24 cellular contexts compared by ENCODE assay signal in the genomic region with DNA sequence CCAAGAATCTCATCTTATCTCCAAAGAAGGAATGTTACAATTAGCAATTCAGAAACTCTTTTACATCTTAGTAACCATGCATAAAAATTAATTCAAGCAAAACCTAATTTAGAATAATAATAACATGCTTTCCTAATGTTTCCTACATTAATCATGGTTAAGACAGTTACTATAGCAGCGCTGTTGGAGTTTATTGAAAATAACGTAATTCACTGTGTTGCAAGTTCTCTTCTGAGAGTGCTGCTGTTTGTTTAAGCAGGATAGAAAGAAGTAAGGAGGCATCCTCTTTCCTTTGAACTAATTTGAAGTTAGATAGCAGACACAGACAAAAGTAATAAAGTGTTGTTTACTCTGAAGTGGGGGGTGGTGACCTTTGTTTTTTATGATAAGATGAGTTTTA.
"Had no signal": no experiment of that assay in that cellular context is flagged by ENCODE, and none has a peak within 500 bp of the region (broad histone marks: within the 10 kb centered on the region; RNA-seq: fewer than 3 reads in every experiment).

No MANE protein-coding gene starts in this region.

- H3K27me3 ChIP-seq: foreskin keratinocyte, gastroesophageal sphincter had no signal

- H3K4me1 Mint-ChIP-seq: immature natural killer cell, mesothelial cell of epicardium, naive B cell had no signal

- H3K27ac Mint-ChIP-seq: immature natural killer cell, mesothelial cell of epicardium, naive B cell had no signal

- ATAC-seq: esophagus mucosa, foreskin keratinocyte, gastroesophageal sphincter, heart left ventricle, left lobe of liver, left ventricle myocardium superior, lower lobe of right lung, mucosa of descending colon had no signal

- H3K36me3 Mint-ChIP-seq: immature natural killer cell, mesothelial cell of epicardium, naive B cell had no signal

- H3K9me3 ChIP-seq: gastroesophageal sphincter, heart left ventricle, lower lobe of right lung, mucosa of descending colon had no signal

- H3K4me3 ChIP-seq: coronary artery, dorsolateral prefrontal cortex, gastroesophageal sphincter, heart left ventricle, hepatocyte, lower lobe of right lung, mucosa of descending colon had no signal

- H3K4me1 ChIP-seq: foreskin keratinocyte, heart left ventricle, lower lobe of right lung had no signal

- H3K36me3 ChIP-seq: gastroesophageal sphincter, heart left ventricle, lower lobe of right lung had no signal

- H3K4me3 Mint-ChIP-seq: immature natural killer cell, mesothelial cell of epicardium, naive B cell had no signal

- H3K27ac ChIP-seq: coronary artery, dorsolateral prefrontal cortex, epithelial cell of prostate, foreskin keratinocyte, heart left ventricle, hepatocyte, lower lobe of right lung had no signal

- DNase-seq: dermis blood vessel endothelial cell; dorsolateral prefrontal cortex; effector CD4-positive, alpha-beta T cell; effector memory CD4-positive, alpha-beta T cell; erythroblast; foreskin keratinocyte; heart left ventricle; immature natural killer cell; islet precursor cell; kidney; kidney glomerular epithelial cell; left cardiac atrium; left ventricle myocardium superior; lower lobe of right lung; mesenchymal stem cell; mucosa of descending colon; naive B cell had no signal
